In the genomic region with DNA sequence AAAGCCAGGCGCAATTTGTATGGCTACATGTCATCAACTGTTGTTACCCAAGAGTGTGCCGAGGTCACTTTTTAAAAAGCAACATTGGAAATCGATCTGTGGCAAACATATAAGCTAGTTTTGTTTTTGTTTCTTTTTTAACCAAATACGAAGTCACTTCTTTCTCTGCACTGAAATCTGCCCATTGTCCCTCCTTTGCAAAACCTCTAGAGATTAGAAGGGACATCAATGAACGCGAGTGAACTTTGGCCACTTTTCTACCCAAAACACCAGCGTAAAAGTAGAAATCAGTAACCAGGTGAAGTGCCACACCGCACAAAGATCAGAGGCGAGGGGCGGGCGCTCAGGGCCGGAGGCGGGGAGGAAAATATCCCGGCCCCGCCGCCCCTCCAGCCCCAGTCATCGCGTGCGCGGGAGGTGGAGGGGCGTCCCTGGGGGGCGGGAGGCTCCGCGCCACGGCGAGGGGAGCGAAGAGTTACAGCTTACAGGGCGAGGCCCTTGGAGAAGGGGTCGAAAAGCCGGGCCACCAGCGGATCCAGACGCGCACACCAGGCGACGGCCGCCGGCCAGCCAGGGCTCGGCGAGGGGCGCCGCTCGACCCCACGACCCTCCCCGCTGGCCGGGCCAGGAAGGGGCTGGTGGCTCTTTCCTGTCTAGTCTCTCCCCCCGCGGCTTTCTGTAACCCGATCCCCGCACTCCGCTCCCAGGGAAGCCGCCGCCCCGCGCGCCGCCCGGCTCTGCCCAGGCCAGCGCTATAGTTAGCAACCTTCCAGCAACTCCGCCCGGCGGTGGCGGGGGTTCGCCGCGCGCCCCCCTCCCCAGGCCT, we compare ENCODE assay signal across 1 cellular context.
TF ChIP-seq lines count a peak whose summit lies in the region.

No MANE protein-coding gene starts in this region.

TF ChIP-seq in HepG2, 621 proteins besides CTCF, POLR2A, EP300 and RAD21 (continued from another document and continues in another):
- TF ChIP-seq, protein P1, sequence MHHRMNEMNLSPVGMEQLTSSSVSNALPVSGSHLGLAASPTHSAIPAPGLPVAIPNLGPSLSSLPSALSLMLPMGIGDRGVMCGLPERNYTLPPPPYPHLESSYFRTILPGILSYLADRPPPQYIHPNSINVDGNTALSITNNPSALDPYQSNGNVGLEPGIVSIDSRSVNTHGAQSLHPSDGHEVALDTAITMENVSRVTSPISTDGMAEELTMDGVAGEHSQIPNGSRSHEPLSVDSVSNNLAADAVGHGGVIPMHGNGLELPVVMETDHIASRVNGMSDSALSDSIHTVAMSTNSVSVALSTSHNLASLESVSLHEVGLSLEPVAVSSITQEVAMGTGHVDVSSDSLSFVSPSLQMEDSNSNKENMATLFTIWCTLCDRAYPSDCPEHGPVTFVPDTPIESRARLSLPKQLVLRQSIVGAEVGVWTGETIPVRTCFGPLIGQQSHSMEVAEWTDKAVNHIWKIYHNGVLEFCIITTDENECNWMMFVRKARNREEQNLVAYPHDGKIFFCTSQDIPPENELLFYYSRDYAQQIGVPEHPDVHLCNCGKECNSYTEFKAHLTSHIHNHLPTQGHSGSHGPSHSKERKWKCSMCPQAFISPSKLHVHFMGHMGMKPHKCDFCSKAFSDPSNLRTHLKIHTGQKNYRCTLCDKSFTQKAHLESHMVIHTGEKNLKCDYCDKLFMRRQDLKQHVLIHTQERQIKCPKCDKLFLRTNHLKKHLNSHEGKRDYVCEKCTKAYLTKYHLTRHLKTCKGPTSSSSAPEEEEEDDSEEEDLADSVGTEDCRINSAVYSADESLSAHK (CRISPR knock-in tag; IDR thresholded peaks at IDR 0.05; ENCODE audit: borderline replicate concordance), result no peak
- no peak for TF ChIP-seq ZNF432 (CRISPR knock-in tag; IDR thresholded peaks at IDR 0.05; ENCODE audit: borderline replicate concordance)
- peak; percentile 90; the same call in 1 of the 2 replicates for TF ChIP-seq SNAPC2 (CRISPR knock-in tag; IDR thresholded peaks at IDR 0.05)
- TF ChIP-seq SAP130 (CRISPR knock-in tag; IDR thresholded peaks at IDR 0.05; ENCODE audit: low read depth), result peak; percentile 91
- TF ChIP-seq ZFP37 (CRISPR knock-in tag; IDR thresholded peaks at IDR 0.05; ENCODE audit: borderline replicate concordance), result peak; percentile 81
- peak; percentile 18 for TF ChIP-seq STAG1 (CRISPR knock-in tag; IDR thresholded peaks at IDR 0.05)
- TF ChIP-seq, protein P2, sequence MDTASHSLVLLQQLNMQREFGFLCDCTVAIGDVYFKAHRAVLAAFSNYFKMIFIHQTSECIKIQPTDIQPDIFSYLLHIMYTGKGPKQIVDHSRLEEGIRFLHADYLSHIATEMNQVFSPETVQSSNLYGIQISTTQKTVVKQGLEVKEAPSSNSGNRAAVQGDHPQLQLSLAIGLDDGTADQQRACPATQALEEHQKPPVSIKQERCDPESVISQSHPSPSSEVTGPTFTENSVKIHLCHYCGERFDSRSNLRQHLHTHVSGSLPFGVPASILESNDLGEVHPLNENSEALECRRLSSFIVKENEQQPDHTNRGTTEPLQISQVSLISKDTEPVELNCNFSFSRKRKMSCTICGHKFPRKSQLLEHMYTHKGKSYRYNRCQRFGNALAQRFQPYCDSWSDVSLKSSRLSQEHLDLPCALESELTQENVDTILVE (CRISPR knock-in tag; IDR thresholded peaks at IDR 0.05), result no peak
- 0 out of 2 replicates have a peak, but pooled peaks have one; percentile 12 for TF ChIP-seq ZNF569 (CRISPR knock-in tag; IDR thresholded peaks at IDR 0.05; ENCODE audit: borderline replicate concordance)
- TF ChIP-seq, protein P3, sequence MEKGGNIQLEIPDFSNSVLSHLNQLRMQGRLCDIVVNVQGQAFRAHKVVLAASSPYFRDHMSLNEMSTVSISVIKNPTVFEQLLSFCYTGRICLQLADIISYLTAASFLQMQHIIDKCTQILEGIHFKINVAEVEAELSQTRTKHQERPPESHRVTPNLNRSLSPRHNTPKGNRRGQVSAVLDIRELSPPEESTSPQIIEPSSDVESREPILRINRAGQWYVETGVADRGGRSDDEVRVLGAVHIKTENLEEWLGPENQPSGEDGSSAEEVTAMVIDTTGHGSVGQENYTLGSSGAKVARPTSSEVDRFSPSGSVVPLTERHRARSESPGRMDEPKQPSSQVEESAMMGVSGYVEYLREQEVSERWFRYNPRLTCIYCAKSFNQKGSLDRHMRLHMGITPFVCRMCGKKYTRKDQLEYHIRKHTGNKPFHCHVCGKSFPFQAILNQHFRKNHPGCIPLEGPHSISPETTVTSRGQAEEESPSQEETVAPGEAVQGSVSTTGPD (CRISPR knock-in tag; IDR thresholded peaks at IDR 0.05), result peak; percentile 86
- peak; percentile 100 for TF ChIP-seq SP5 (CRISPR knock-in tag; IDR thresholded peaks at IDR 0.05; ENCODE audit: borderline replicate concordance, low read depth)
- peak; percentile 52; the same call in 1 of the 2 replicates for TF ChIP-seq YEATS2 (CRISPR knock-in tag; IDR thresholded peaks at IDR 0.05; ENCODE audit: borderline replicate concordance)
- peak; percentile 88 for TF ChIP-seq NCOA1 (CRISPR knock-in tag; IDR thresholded peaks at IDR 0.05)
- no peak for TF ChIP-seq ZNF10 (CRISPR knock-in tag; IDR thresholded peaks at IDR 0.05; ENCODE audit: borderline replicate concordance, low read depth)
- TF ChIP-seq, protein P4, sequence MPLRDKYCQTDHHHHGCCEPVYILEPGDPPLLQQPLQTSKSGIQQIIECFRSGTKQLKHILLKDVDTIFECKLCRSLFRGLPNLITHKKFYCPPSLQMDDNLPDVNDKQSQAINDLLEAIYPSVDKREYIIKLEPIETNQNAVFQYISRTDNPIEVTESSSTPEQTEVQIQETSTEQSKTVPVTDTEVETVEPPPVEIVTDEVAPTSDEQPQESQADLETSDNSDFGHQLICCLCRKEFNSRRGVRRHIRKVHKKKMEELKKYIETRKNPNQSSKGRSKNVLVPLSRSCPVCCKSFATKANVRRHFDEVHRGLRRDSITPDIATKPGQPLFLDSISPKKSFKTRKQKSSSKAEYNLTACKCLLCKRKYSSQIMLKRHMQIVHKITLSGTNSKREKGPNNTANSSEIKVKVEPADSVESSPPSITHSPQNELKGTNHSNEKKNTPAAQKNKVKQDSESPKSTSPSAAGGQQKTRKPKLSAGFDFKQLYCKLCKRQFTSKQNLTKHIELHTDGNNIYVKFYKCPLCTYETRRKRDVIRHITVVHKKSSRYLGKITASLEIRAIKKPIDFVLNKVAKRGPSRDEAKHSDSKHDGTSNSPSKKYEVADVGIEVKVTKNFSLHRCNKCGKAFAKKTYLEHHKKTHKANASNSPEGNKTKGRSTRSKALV (CRISPR knock-in tag; IDR thresholded peaks at IDR 0.05), result peak; percentile 70
- no peak for TF ChIP-seq SNRNP70 (IDR thresholded peaks at IDR 0.05; ENCODE audit: low read depth, low read length)
- TF ChIP-seq SRSF1 (optimal IDR thresholded peaks at IDR 0.05; ENCODE audit: low read depth, low read length), result peak; percentile 99
- TF ChIP-seq, protein P5, sequence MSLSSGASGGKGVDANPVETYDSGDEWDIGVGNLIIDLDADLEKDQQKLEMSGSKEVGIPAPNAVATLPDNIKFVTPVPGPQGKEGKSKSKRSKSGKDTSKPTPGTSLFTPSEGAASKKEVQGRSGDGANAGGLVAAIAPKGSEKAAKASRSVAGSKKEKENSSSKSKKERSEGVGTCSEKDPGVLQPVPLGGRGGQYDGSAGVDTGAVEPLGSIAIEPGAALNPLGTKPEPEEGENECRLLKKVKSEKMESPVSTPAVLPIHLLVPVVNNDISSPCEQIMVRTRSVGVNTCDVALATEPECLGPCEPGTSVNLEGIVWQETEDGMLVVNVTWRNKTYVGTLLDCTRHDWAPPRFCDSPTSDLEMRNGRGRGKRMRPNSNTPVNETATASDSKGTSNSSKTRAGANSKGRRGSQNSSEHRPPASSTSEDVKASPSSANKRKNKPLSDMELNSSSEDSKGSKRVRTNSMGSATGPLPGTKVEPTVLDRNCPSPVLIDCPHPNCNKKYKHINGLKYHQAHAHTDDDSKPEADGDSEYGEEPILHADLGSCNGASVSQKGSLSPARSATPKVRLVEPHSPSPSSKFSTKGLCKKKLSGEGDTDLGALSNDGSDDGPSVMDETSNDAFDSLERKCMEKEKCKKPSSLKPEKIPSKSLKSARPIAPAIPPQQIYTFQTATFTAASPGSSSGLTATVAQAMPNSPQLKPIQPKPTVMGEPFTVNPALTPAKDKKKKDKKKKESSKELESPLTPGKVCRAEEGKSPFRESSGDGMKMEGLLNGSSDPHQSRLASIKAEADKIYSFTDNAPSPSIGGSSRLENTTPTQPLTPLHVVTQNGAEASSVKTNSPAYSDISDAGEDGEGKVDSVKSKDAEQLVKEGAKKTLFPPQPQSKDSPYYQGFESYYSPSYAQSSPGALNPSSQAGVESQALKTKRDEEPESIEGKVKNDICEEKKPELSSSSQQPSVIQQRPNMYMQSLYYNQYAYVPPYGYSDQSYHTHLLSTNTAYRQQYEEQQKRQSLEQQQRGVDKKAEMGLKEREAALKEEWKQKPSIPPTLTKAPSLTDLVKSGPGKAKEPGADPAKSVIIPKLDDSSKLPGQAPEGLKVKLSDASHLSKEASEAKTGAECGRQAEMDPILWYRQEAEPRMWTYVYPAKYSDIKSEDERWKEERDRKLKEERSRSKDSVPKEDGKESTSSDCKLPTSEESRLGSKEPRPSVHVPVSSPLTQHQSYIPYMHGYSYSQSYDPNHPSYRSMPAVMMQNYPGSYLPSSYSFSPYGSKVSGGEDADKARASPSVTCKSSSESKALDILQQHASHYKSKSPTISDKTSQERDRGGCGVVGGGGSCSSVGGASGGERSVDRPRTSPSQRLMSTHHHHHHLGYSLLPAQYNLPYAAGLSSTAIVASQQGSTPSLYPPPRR (CRISPR knock-in tag; IDR thresholded peaks at IDR 0.05; ENCODE audit: borderline replicate concordance), result peak; percentile 95
- peak; percentile 93 for TF ChIP-seq ISL2 (CRISPR knock-in tag; IDR thresholded peaks at IDR 0.05)
- TF ChIP-seq ARID2 (CRISPR knock-in tag; IDR thresholded peaks at IDR 0.05; ENCODE audit: borderline replicate concordance), result peak; percentile 86; the same call in 1 of the 2 replicates
- peak; percentile 41; the same call in 1 of the 2 replicates for TF ChIP-seq GABPA (IDR thresholded peaks at IDR 0.05; ENCODE audit: low read depth, low read length)
- TF ChIP-seq GABPA (CRISPR knock-in tag; IDR thresholded peaks at IDR 0.05; ENCODE audit: low read depth), result peak; percentile 56; the same call in 1 of the 2 replicates
- TF ChIP-seq JUN (CRISPR knock-in tag; IDR thresholded peaks at IDR 0.05), result peak; percentile 86
- TF ChIP-seq KDM4B (CRISPR knock-in tag; IDR thresholded peaks at IDR 0.05), result peak; percentile 73
- TF ChIP-seq ARNTL (CRISPR knock-in tag; IDR thresholded peaks at IDR 0.05), result peak; percentile 88
- TF ChIP-seq, protein P6, sequence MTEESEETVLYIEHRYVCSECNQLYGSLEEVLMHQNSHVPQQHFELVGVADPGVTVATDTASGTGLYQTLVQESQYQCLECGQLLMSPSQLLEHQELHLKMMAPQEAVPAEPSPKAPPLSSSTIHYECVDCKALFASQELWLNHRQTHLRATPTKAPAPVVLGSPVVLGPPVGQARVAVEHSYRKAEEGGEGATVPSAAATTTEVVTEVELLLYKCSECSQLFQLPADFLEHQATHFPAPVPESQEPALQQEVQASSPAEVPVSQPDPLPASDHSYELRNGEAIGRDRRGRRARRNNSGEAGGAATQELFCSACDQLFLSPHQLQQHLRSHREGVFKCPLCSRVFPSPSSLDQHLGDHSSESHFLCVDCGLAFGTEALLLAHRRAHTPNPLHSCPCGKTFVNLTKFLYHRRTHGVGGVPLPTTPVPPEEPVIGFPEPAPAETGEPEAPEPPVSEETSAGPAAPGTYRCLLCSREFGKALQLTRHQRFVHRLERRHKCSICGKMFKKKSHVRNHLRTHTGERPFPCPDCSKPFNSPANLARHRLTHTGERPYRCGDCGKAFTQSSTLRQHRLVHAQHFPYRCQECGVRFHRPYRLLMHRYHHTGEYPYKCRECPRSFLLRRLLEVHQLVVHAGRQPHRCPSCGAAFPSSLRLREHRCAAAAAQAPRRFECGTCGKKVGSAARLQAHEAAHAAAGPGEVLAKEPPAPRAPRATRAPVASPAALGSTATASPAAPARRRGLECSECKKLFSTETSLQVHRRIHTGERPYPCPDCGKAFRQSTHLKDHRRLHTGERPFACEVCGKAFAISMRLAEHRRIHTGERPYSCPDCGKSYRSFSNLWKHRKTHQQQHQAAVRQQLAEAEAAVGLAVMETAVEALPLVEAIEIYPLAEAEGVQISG (CRISPR knock-in tag; IDR thresholded peaks at IDR 0.05), result peak; percentile 80
- peak; percentile 73 for TF ChIP-seq ATF1 (CRISPR knock-in tag; IDR thresholded peaks at IDR 0.05)
- 0 out of 2 replicates have a peak, but pooled peaks have one; percentile 48 for TF ChIP-seq ZNF607 (CRISPR knock-in tag; IDR thresholded peaks at IDR 0.05; ENCODE audit: borderline replicate concordance)
- TF ChIP-seq, protein P7, sequence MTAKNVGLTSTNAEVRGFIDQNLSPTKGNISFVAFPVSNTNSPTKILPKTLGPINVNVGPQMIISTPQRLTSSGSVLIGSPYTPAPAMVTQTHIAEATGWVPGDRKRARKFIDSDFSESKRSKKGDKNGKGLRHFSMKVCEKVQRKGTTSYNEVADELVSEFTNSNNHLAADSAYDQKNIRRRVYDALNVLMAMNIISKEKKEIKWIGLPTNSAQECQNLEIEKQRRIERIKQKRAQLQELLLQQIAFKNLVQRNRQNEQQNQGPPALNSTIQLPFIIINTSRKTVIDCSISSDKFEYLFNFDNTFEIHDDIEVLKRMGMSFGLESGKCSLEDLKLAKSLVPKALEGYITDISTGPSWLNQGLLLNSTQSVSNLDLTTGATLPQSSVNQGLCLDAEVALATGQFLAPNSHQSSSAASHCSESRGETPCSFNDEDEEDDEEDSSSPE (CRISPR knock-in tag; IDR thresholded peaks at IDR 0.05), result peak; percentile 81
- TF ChIP-seq, protein P8, sequence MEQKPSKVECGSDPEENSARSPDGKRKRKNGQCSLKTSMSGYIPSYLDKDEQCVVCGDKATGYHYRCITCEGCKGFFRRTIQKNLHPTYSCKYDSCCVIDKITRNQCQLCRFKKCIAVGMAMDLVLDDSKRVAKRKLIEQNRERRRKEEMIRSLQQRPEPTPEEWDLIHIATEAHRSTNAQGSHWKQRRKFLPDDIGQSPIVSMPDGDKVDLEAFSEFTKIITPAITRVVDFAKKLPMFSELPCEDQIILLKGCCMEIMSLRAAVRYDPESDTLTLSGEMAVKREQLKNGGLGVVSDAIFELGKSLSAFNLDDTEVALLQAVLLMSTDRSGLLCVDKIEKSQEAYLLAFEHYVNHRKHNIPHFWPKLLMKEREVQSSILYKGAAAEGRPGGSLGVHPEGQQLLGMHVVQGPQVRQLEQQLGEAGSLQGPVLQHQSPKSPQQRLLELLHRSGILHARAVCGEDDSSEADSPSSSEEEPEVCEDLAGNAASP (CRISPR knock-in tag; IDR thresholded peaks at IDR 0.05; ENCODE audit: borderline replicate concordance), result peak; percentile 87; the same call in 1 of the 2 replicates
- peak; percentile 78 for TF ChIP-seq KMT2B (CRISPR knock-in tag; IDR thresholded peaks at IDR 0.05)
- TF ChIP-seq TOE1 (CRISPR knock-in tag; IDR thresholded peaks at IDR 0.05), result no peak
- TF ChIP-seq, protein P9, sequence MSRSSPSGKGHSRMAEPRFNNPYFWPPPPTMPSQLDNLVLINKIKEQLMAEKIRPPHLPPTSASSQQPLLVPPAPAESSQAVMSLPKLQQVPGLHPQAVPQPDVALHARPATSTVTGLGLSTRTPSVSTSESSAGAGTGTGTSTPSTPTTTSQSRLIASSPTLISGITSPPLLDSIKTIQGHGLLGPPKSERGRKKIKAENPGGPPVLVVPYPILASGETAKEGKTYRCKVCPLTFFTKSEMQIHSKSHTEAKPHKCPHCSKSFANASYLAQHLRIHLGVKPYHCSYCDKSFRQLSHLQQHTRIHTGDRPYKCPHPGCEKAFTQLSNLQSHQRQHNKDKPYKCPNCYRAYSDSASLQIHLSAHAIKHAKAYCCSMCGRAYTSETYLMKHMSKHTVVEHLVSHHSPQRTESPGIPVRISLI (CRISPR knock-in tag; IDR thresholded peaks at IDR 0.05; ENCODE audit: borderline replicate concordance), result peak; percentile 76
